ENCODE assay signal across 18 cellular contexts in genomic region chr18:2480536-2480935, GRCh38.
DNase-seq lines count a peak whose midpoint lies in the region; ATAC-seq and TF ChIP-seq lines count a peak whose summit lies in the region.
"Had no signal": no experiment of that assay in that cellular context is flagged by ENCODE, and none has a peak within 500 bp of the region (broad histone marks: within the 10 kb centered on the region; RNA-seq: fewer than 3 reads in every experiment).

No MANE protein-coding gene starts in this region.

- H3K4me1 Mint-ChIP-seq in MCF 10A (ENCODE audit: insufficient read depth, unreplicated experiment) = no peaks in the 10 kb centered on the region

- peak; percentile 66; the same call in 2 of the 3 replicates for ATAC-seq in RWPE2 (ENCODE audit: low read depth)
- ATAC-seq: CD8-positive, alpha-beta T cell had no signal

- H3K9me3 Mint-ChIP-seq in MCF 10A (ENCODE audit: unreplicated experiment) = no peaks in the 10 kb centered on the region
- H3K9me3 Mint-ChIP-seq: CD8-positive, alpha-beta T cell had no signal

- DNase-seq in MCF 10A (ENCODE audit: unreplicated experiment) = peak; percentile 8
- no peak for DNase-seq in breast epithelium (ENCODE audit: low spot score in 2 of 2)
- no peak for DNase-seq in RWPE2 (ENCODE audit: low spot score)
- peak; percentile 45 for DNase-seq in fibroblast of peridontal ligament (ENCODE audit: extremely low read depth)
- DNase-seq in HuH-7 (ENCODE audit: low spot score) = no peak
- DNase-seq in stimulated activated CD4-positive, alpha-beta T cell treated with anti-CD3 and anti-CD28 coated beads, Interleukin-4, amount 100 ng/mL, for 4 hours = no peak
- DNase-seq in coronary artery (ENCODE audit: low spot score) = no peak
- no peak for DNase-seq in H7
- DNase-seq: BE2C; Calu3; CD8-positive, alpha-beta T cell; MM.1S; NCI-H1092; NCI-H1436 treated with DMSO at 0.1 percent for 48 hours; NCI-H2029; NCI-H345; NCI-H524 treated with DMSO at 0.1 percent for 48 hours had no signal

- no TSS peak for BruUV-seq in MCF 10A (replicated peaks; lab: Mats Ljungman, UMichigan)

- intact Hi-C loops in MCF 10A (cut with micrococcal nuclease) = no loop called here
- intact Hi-C loops in breast epithelium (cut with DNase I; ENCODE audit: low total_unique reads) = no loop called here

- H3K4me3 ChIP-seq in breast epithelium (no peak overlapping the region), RWPE2 (ENCODE audit: severe bottlenecking) (no peak overlapping the region), coronary artery (no peak overlapping the region), H7 (ENCODE audit: insufficient read depth, low read depth, low read length) (no peak overlapping the region)
- H3K4me3 ChIP-seq: SK-N-MC had no signal

- H3K9me3 ChIP-seq in breast epithelium = no peaks in the 10 kb centered on the region
- no peaks in the 10 kb centered on the region for H3K9me3 ChIP-seq in RWPE2 (ENCODE audit: severe bottlenecking)
- H3K9me3 ChIP-seq: BE2C had no signal

- H3K27ac Mint-ChIP-seq in MCF 10A (ENCODE audit: low read depth, unreplicated experiment) = no peak overlapping the region
- H3K27ac Mint-ChIP-seq: CD8-positive, alpha-beta T cell had no signal

- POLR2A ChIA-PET in MCF 10A (lab: Yijun Ruan, JAX) = no interaction called here

- CTCF ChIA-PET in MCF 10A (lab: Yijun Ruan, JAX) = no interaction called here

- TF ChIP-seq CTCF in MCF 10A (IDR thresholded peaks at IDR 0.05; ENCODE audit: unreplicated experiment) = no peak
- no peak for TF ChIP-seq CTCF in breast epithelium (IDR thresholded peaks at IDR 0.05)
- no peak for TF ChIP-seq CTCF in RWPE2 (IDR thresholded peaks at IDR 0.05; ENCODE audit: poor library complexity, severe bottlenecking)
- TF ChIP-seq CTCF in coronary artery (IDR thresholded peaks at IDR 0.05) = no peak

- H3K27me3 ChIP-seq in breast epithelium = no peaks in the 10 kb centered on the region
- no peaks in the 10 kb centered on the region for H3K27me3 ChIP-seq in RWPE2 (ENCODE audit: insufficient read depth, poor library complexity, severe bottlenecking)
- H3K27me3 ChIP-seq in H7 (ENCODE audit: control insufficient read depth, insufficient read depth, low read length) = no peaks in the 10 kb centered on the region

- no peak overlapping the region for H3K4me3 Mint-ChIP-seq in MCF 10A (ENCODE audit: unreplicated experiment)
- H3K4me3 Mint-ChIP-seq: CD8-positive, alpha-beta T cell had no signal

- no peak for TF ChIP-seq POLR2A in breast epithelium (IDR thresholded peaks at IDR 0.05)

- no peaks in the 10 kb centered on the region for H3K36me3 Mint-ChIP-seq in MCF 10A (ENCODE audit: insufficient read depth, unreplicated experiment)
- H3K36me3 Mint-ChIP-seq: CD8-positive, alpha-beta T cell had no signal

- no peaks in the 10 kb centered on the region for H3K27me3 Mint-ChIP-seq in MCF 10A (ENCODE audit: insufficient read depth, unreplicated experiment)

- H3K4me1 ChIP-seq in breast epithelium = no peaks in the 10 kb centered on the region
- no peaks in the 10 kb centered on the region for H3K4me1 ChIP-seq in RWPE2 (ENCODE audit: insufficient read depth, poor library complexity, severe bottlenecking)
- H3K4me1 ChIP-seq: BE2C had no signal

- H3K36me3 ChIP-seq in breast epithelium (no peaks in the 10 kb centered on the region), RWPE2 (ENCODE audit: low read depth) (no peaks in the 10 kb centered on the region), H7 (replicated peaks; ENCODE audit: control insufficient read depth, insufficient read depth, low read length) (no peaks in the 10 kb centered on the region)
- H3K36me3 ChIP-seq: BE2C had no signal

- H3K27ac ChIP-seq in breast epithelium (no peak overlapping the region), RWPE2 (ENCODE audit: poor library complexity, severe bottlenecking) (no peak overlapping the region), coronary artery (no peak overlapping the region)
- H3K27ac ChIP-seq: SK-N-MC had no signal

Comparison
In these comparisons a context has a peak if more than half of its experiments do, and no peak if none do; other contexts are left out.
1. DNase-seq: peak in MCF 10A (single experiment) and fibroblast of peridontal ligament (single experiment); none in breast epithelium (0 of 2), RWPE2 (single experiment), HuH-7 (single experiment), stimulated activated CD4-positive, alpha-beta T cell treated with anti-CD3 and anti-CD28 coated beads, Interleukin-4, amount 100 ng/mL, for 4 hours (0 of 2), coronary artery (single experiment) and H7 (single experiment).